Comparison of ENCODE assay signal across 8 cellular contexts in the genomic region with DNA sequence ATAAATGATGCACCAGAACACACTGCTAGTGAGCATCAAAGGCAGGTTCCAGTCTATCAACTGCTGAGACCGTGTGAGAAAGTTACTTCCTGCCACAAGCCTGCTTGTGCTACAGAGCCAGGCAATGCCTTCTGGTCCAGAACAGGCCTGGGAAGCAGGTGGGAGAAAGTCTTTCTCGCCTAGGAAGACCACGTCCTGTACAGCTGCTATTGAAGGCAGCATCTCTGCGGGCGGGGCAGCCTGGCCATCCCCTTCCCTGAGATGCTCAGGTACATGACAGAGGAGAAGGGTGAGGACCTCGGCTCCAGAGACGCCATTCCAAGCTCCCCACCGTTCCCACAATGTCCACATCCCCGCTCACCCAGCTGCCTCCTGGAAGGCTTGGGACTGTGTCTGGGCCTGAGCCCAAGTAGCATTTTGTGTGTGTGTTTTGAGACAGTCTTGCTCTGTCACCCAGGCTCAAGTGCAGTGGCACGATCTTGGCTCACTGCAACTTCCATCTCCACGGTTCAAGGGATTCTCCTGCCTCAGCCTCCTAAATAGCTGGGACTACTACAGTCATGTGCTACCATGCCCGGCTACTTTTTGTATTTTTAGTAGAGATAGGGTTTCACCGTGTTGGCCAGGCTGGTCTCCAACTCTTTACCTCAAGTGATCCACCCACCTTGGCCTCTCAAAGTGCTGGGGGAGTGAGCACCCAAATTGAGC. TPM values are rescaled to one million over a fixed set of nuclear protein-coding genes. Genes with fewer than 3 reads are reported as not detected.
DNase-seq lines count a peak whose midpoint lies in the region; ATAC-seq, FAIRE-seq and TF ChIP-seq lines count a peak whose summit lies in the region.

No MANE protein-coding gene starts in this region.

- CTCF ChIA-PET in HepG2 (lab: Yijun Ruan, JAX; ENCODE audit: low intra/inter-chr PET ratio, low total read pairs) (no interaction called here), MCF 10A (lab: Yijun Ruan, JAX) (interaction anchor here (0.7 kb wide), 2 partner anchors 10 to 31 kb away, joined by 3 read pairs; no protein-coding TSS in a partner anchor)

- no peak overlapping the region for H3K4me3 Mint-ChIP-seq in MCF 10A (ENCODE audit: unreplicated experiment)
- peak overlapping the region; percentile 62 to 85 (median 80) for H3K4me3 Mint-ChIP-seq in naive B cell

- WGBS in liver: 83% methylated on average over 13 of the region's 13 CpGs
- 87% methylated on average over 9 of the region's 13 CpGs for WGBS in HepG2 (ENCODE audit: low lambda C conversion rate)

- H3K79me2 ChIP-seq in HepG2 (ENCODE audit: insufficient read depth, low read length): peaks cover 5% of the 10 kb centered on the region

- POLR2A ChIA-PET in HepG2 (lab: Yijun Ruan, JAX) (no interaction called here), MCF 10A (lab: Yijun Ruan, JAX) (interaction anchor here (0.6 kb wide), 2 partner anchors 115 to 415 kb away, joined by 3 read pairs; no protein-coding TSS in a partner anchor)

- H3K9me3 Mint-ChIP-seq in MCF 10A (ENCODE audit: unreplicated experiment) (no peaks in the 10 kb centered on the region), naive B cell (peaks cover 0 to 4% (median 0%) of the 10 kb centered on the region in 7 donors)

- H3K9ac ChIP-seq in liver (ENCODE audit: low read depth in 1 of 2, low read length in 2 of 2) (peak overlapping the region in 1 of 2 donors; percentile 25), HepG2 (ENCODE audit: insufficient read depth, low read depth, low read length) (no peak overlapping the region)

- H3K27me3 ChIP-seq in liver (ENCODE audit: control insufficient read depth in 4 of 4, insufficient read depth in 4 of 4, low read length in 3 of 4): no peaks in the 10 kb centered on the region
- H3K27me3 ChIP-seq in HepG2 (ENCODE audit: control insufficient read depth in 1 of 2, insufficient read depth in 2 of 2, low read length in 2 of 2): no peaks in the 10 kb centered on the region; a peak in 1 of 5 replicates
- no peaks in the 10 kb centered on the region for H3K27me3 ChIP-seq in vagina

- no peak for TF ChIP-seq POLR2A in HepG2 (IDR thresholded peaks at IDR 0.05; ENCODE audit: insufficient read depth in 1 of 2, low read depth in 2 of 2, low read length in 2 of 2)
- TF ChIP-seq POLR2A in vagina (IDR thresholded peaks at IDR 0.05): no peak

- peaks cover 4% of the 10 kb centered on the region for H3K4me1 Mint-ChIP-seq in MCF 10A (ENCODE audit: insufficient read depth, unreplicated experiment)
- H3K4me1 Mint-ChIP-seq in naive B cell: peaks cover 39 to 70% (median 49%) of the 10 kb centered on the region in 3 donors

- H2AFZ ChIP-seq in HepG2 (ENCODE audit: low read length): no peak overlapping the region

- no peak for FAIRE-seq in HepG2 (lab: Jason Lieb, UNC)

- TF ChIP-seq RAD21 in liver (IDR thresholded peaks at IDR 0.05) (no peak), HepG2 (CRISPR knock-in tag; IDR thresholded peaks at IDR 0.05) (no peak)

- no peak for ATAC-seq in HepG2
- ATAC-seq in naive B cell (ENCODE audit: low read depth in 2 of 2): no peak
- no peak for ATAC-seq in GM19328 (IDR thresholded peaks at IDR 0.05; ENCODE audit: unreplicated experiment)

- no peaks in the 10 kb centered on the region; the same call in 1 of the 2 replicates for H4K20me1 ChIP-seq in HepG2 (ENCODE audit: insufficient read depth, low read length)

- intact Hi-C loops in HepG2 (cut with micrococcal nuclease; ENCODE audit: unreplicated experiment) (no loop called here), MCF 10A (cut with micrococcal nuclease) (no loop called here), vagina (cut with DNase I) (no loop called here)

- H3K27ac Mint-ChIP-seq in MCF 10A (ENCODE audit: low read depth, unreplicated experiment) (peak overlapping the region; percentile 42), naive B cell (peak overlapping the region; percentile 90 to 99 (median 98))

- peaks cover 0 to 3% (median 1%) of the 10 kb centered on the region in 4 donors for H3K9me3 ChIP-seq in liver (ENCODE audit: control insufficient read depth in 4 of 4, low read length in 3 of 4)
- no peaks in the 10 kb centered on the region for H3K9me3 ChIP-seq in HepG2 (ENCODE audit: low read length)
- no peaks in the 10 kb centered on the region for H3K9me3 ChIP-seq in vagina

- H3K4me1 ChIP-seq in liver (ENCODE audit: control insufficient read depth in 4 of 4, insufficient read depth in 4 of 4, low read length in 3 of 4) (peaks cover 6 to 15% (median 10%) of the 10 kb centered on the region in 4 donors), HepG2 (ENCODE audit: insufficient read depth, low read length) (peaks cover 15% of the 10 kb centered on the region), vagina (peaks cover 31% of the 10 kb centered on the region)

- TF ChIP-seq EP300 in HepG2 (IDR thresholded peaks at IDR 0.05; ENCODE audit: low read depth in 2 of 2, low read length in 2 of 2): no peak
- no peak for TF ChIP-seq EP300 in HepG2 (CRISPR knock-in tag; IDR thresholded peaks at IDR 0.05; ENCODE audit: borderline replicate concordance)

- in situ Hi-C loops in HepG2 (cut with HindIII; ENCODE audit: extremely low pct_ligation_motif_present, low pct_unique_long_range_greater_than_20kb): no loop called here

- H3K4me3 ChIP-seq in liver (ENCODE audit: low read depth in 1 of 3, low read length in 3 of 3) (no peak overlapping the region), HepG2 (replicated peaks in 1 of 3; ENCODE audit: insufficient read depth in 1 of 3, low read depth in 2 of 3, low read length in 3 of 3) (no peak overlapping the region), vagina (no peak overlapping the region), foreskin fibroblast (ENCODE audit: low read depth in 1 of 2, low read length in 2 of 2) (no peak overlapping the region)

- H3K27ac ChIP-seq in liver (ENCODE audit: low read depth in 1 of 2, low read length in 2 of 2): peak overlapping the region; percentile 26 to 93
- no peak overlapping the region for H3K27ac ChIP-seq in HepG2 (ENCODE audit: extremely low read length, insufficient read depth, low read length)
- peak overlapping the region; percentile 79 for H3K27ac ChIP-seq in vagina

- H3K36me3 ChIP-seq in liver (ENCODE audit: control insufficient read depth in 4 of 4, insufficient read depth in 3 of 4, low read depth in 1 of 4, low read length in 3 of 4) (peaks cover 0 to 6% (median 0%) of the 10 kb centered on the region in 4 donors), HepG2 (replicated peaks in 1 of 2; ENCODE audit: control insufficient read depth in 1 of 2, insufficient read depth in 2 of 2, low read length in 2 of 2) (peaks cover 0 to 4% of the 10 kb centered on the region in 2 experiments; a peak in 1 of 5 replicates), vagina (no peaks in the 10 kb centered on the region)

- peaks cover 19% of the 10 kb centered on the region for H3K36me3 Mint-ChIP-seq in MCF 10A (ENCODE audit: insufficient read depth, unreplicated experiment)
- H3K36me3 Mint-ChIP-seq in naive B cell: no peaks in the 10 kb centered on the region

- H3K27me3 Mint-ChIP-seq in MCF 10A (ENCODE audit: insufficient read depth, unreplicated experiment): no peaks in the 10 kb centered on the region
- H3K27me3 Mint-ChIP-seq in naive B cell: no peaks in the 10 kb centered on the region

- BruUV-seq in HepG2 (replicated peaks; lab: Mats Ljungman, UMichigan) (no TSS peak), MCF 10A (replicated peaks; lab: Mats Ljungman, UMichigan) (no TSS peak)

- TF ChIP-seq CTCF in liver (IDR thresholded peaks at IDR 0.05; ENCODE audit: low read depth, low read length, missing input control) (no peak), HepG2 (CRISPR knock-in tag; IDR thresholded peaks at IDR 0.05) (no peak), MCF 10A (IDR thresholded peaks at IDR 0.05; ENCODE audit: unreplicated experiment) (no peak), vagina (IDR thresholded peaks at IDR 0.05) (no peak), foreskin fibroblast (IDR thresholded peaks at IDR 0.05; ENCODE audit: low read depth, low read length) (no peak)

- H3K4me2 ChIP-seq in HepG2 (ENCODE audit: low read depth, low read length): no peak overlapping the region

- DNase-seq in HepG2 (ENCODE audit: low spot score) (no peak), MCF 10A (ENCODE audit: unreplicated experiment) (no peak), naive B cell (no peak), vagina (ENCODE audit: extremely low spot score in 2 of 2) (no peak), NCI-H524 (lab: John Stamatoyannopoulos, UW) (no peak), foreskin fibroblast (no peak)

RNA-seq across cellular contexts. Expression of a gene that starts 3.4 kb away (rescaled TPM):
- 1 to 10 TPM; 3.7 to 5.6 TPM for total RNA-seq in liver
- 1 to 10 TPM; 1.8 to 3.3 TPM for polyA plus RNA-seq in liver
- total RNA-seq in HepG2 (2016; rRNA removed; fragmentation: Illumina TruSeq; extraction: Trizol): 1.3 and 1.4 TPM in 2 replicates
- total RNA-seq in HepG2 (2016; cell fraction: cytosol; rRNA removed; fragmentation: Illumina TruSeq; extraction: Trizol; ENCODE audit: low read depth): 0.62 and 1.0 TPM in 2 replicates
- total RNA-seq in HepG2 (2016; cell fraction: insoluble cytoplasmic fraction; rRNA removed; fragmentation: Illumina TruSeq; extraction: Trizol): 1.2 and 1.9 TPM in 2 replicates
- 1.2 and 1.6 TPM in 2 replicates for total RNA-seq in HepG2 (2016; cell fraction: membrane; rRNA removed; fragmentation: Illumina TruSeq; extraction: Trizol)
- 2.1 and 2.3 TPM in 2 replicates for total RNA-seq in HepG2 (2016; cell fraction: nucleus; rRNA removed; fragmentation: Illumina TruSeq; extraction: Trizol)
- polyA plus RNA-seq in HepG2 (2011; rRNA removed): 0.56 and 1.1 TPM in 2 replicates
- polyA plus RNA-seq in HepG2 (2011; cell fraction: cytosol; rRNA removed): 0.14 and 0.17 TPM in 2 replicates
- polyA plus RNA-seq in HepG2 (2011; cell fraction: nucleus; rRNA removed): 5.8 and 9.2 TPM in 2 replicates
- 2.1 and 3.0 TPM in 2 replicates for polyA plus RNA-seq in HepG2 (2012)
- polyA plus RNA-seq in HepG2 (2016; cell fraction: cytosol; fragmentation: Illumina TruSeq; extraction: Trizol; ENCODE audit: low read depth): 0.23 and 0.45 TPM in 2 replicates
- 1.9 and 3.5 TPM in 2 replicates for polyA plus RNA-seq in HepG2 (2016; cell fraction: insoluble cytoplasmic fraction; fragmentation: Illumina TruSeq; extraction: Trizol; ENCODE audit: low read depth)
- 0.90 and 1.1 TPM in 2 replicates for polyA plus RNA-seq in HepG2 (2016; cell fraction: membrane; fragmentation: Illumina TruSeq; extraction: Trizol; ENCODE audit: low read depth)
- polyA plus RNA-seq in HepG2 (2016; cell fraction: nucleus; fragmentation: Illumina TruSeq; extraction: Trizol; ENCODE audit: insufficient read depth, low read depth): 8.9 and 9.5 TPM in 2 replicates
- polyA minus RNA-seq in HepG2 (2011; rRNA and poly(A)+ RNA removed; ENCODE audit: low replicate concordance): 1.2 and 1.4 TPM in 2 replicates
- 1.5 and 2.4 TPM in 2 replicates for polyA minus RNA-seq in HepG2 (2011; cell fraction: cytosol; rRNA and poly(A)+ RNA removed)
- 1.1 and 3.0 TPM in 2 replicates for polyA minus RNA-seq in HepG2 (2011; cell fraction: nucleus; rRNA and poly(A)+ RNA removed)
- 16.8 and 17.7 TPM in 2 replicates for total RNA-seq in MCF 10A (2022)
- polyA plus RNA-seq in naive B cell (ENCODE audit: low read depth in 6 of 6): 1 to 10 TPM in 3 of 6 donors, under 1 TPM in 3; 0.27 to 2.3 (median 1.1) TPM
- total RNA-seq in vagina: 9.6 TPM

RNA-seq across cellular contexts. Expression of a gene that starts 25.2 kb away (rescaled TPM):
- total RNA-seq in liver (not detected), HepG2 (2016; rRNA removed; fragmentation: Illumina TruSeq; extraction: Trizol) (not detected in 2 replicates), MCF 10A (2022) (not detected in 2 replicates), vagina (not detected)
- polyA plus RNA-seq in liver (not detected), HepG2 (2011; rRNA removed) (not detected in 2 replicates), naive B cell (ENCODE audit: low read depth in 6 of 6) (not detected)
- total RNA-seq in HepG2 (2016; cell fraction: cytosol; rRNA removed; fragmentation: Illumina TruSeq; extraction: Trizol; ENCODE audit: low read depth): not detected in 2 replicates
- not detected in 2 replicates for total RNA-seq in HepG2 (2016; cell fraction: insoluble cytoplasmic fraction; rRNA removed; fragmentation: Illumina TruSeq; extraction: Trizol)
- not detected in 2 replicates for total RNA-seq in HepG2 (2016; cell fraction: membrane; rRNA removed; fragmentation: Illumina TruSeq; extraction: Trizol)
- not detected in 2 replicates for total RNA-seq in HepG2 (2016; cell fraction: nucleus; rRNA removed; fragmentation: Illumina TruSeq; extraction: Trizol)
- not detected in 2 replicates for polyA plus RNA-seq in HepG2 (2011; cell fraction: cytosol; rRNA removed)
- not detected in 2 replicates for polyA plus RNA-seq in HepG2 (2011; cell fraction: nucleus; rRNA removed)
- not detected in 2 replicates for polyA plus RNA-seq in HepG2 (2012)
- polyA plus RNA-seq in HepG2 (2016; cell fraction: cytosol; fragmentation: Illumina TruSeq; extraction: Trizol; ENCODE audit: low read depth): not detected in 2 replicates
- polyA plus RNA-seq in HepG2 (2016; cell fraction: insoluble cytoplasmic fraction; fragmentation: Illumina TruSeq; extraction: Trizol; ENCODE audit: low read depth): not detected in 2 replicates
- not detected in 2 replicates for polyA plus RNA-seq in HepG2 (2016; cell fraction: membrane; fragmentation: Illumina TruSeq; extraction: Trizol; ENCODE audit: low read depth)
- polyA plus RNA-seq in HepG2 (2016; cell fraction: nucleus; fragmentation: Illumina TruSeq; extraction: Trizol; ENCODE audit: insufficient read depth, low read depth): not detected in 2 replicates
- not detected in 2 replicates for polyA minus RNA-seq in HepG2 (2011; rRNA and poly(A)+ RNA removed; ENCODE audit: low replicate concordance)
- polyA minus RNA-seq in HepG2 (2011; cell fraction: cytosol; rRNA and poly(A)+ RNA removed): not detected in 2 replicates
- polyA minus RNA-seq in HepG2 (2011; cell fraction: nucleus; rRNA and poly(A)+ RNA removed): not detected in 2 replicates

RNA-seq across cellular contexts. Expression of a gene that starts 28.8 kb away (rescaled TPM):
- total RNA-seq in liver: 1 to 10 TPM; 1.9 to 2.8 TPM
- polyA plus RNA-seq in liver: 1 to 10 TPM; 1.0 to 1.2 TPM
- total RNA-seq in HepG2 (2016; rRNA removed; fragmentation: Illumina TruSeq; extraction: Trizol): 3.4 and 8.1 TPM in 2 replicates
- total RNA-seq in HepG2 (2016; cell fraction: cytosol; rRNA removed; fragmentation: Illumina TruSeq; extraction: Trizol; ENCODE audit: low read depth): 1.0 and 1.4 TPM in 2 replicates
- 3.0 and 8.3 TPM in 2 replicates for total RNA-seq in HepG2 (2016; cell fraction: insoluble cytoplasmic fraction; rRNA removed; fragmentation: Illumina TruSeq; extraction: Trizol)
- 2.5 and 2.7 TPM in 2 replicates for total RNA-seq in HepG2 (2016; cell fraction: membrane; rRNA removed; fragmentation: Illumina TruSeq; extraction: Trizol)
- total RNA-seq in HepG2 (2016; cell fraction: nucleus; rRNA removed; fragmentation: Illumina TruSeq; extraction: Trizol): 6.3 and 7.8 TPM in 2 replicates
- 3.5 and 5.4 TPM in 2 replicates for polyA plus RNA-seq in HepG2 (2011; rRNA removed)
- 3.1 and 3.5 TPM in 2 replicates for polyA plus RNA-seq in HepG2 (2011; cell fraction: cytosol; rRNA removed)
- 2.7 and 3.5 TPM in 2 replicates for polyA plus RNA-seq in HepG2 (2011; cell fraction: nucleus; rRNA removed)
- polyA plus RNA-seq in HepG2 (2012): 1.8 and 3.6 TPM in 2 replicates
- 0.75 and 0.87 TPM in 2 replicates for polyA plus RNA-seq in HepG2 (2016; cell fraction: cytosol; fragmentation: Illumina TruSeq; extraction: Trizol; ENCODE audit: low read depth)
- polyA plus RNA-seq in HepG2 (2016; cell fraction: insoluble cytoplasmic fraction; fragmentation: Illumina TruSeq; extraction: Trizol; ENCODE audit: low read depth): 2.7 and 3.1 TPM in 2 replicates
- 1.7 and 2.1 TPM in 2 replicates for polyA plus RNA-seq in HepG2 (2016; cell fraction: membrane; fragmentation: Illumina TruSeq; extraction: Trizol; ENCODE audit: low read depth)
- polyA plus RNA-seq in HepG2 (2016; cell fraction: nucleus; fragmentation: Illumina TruSeq; extraction: Trizol; ENCODE audit: insufficient read depth, low read depth): 10.9 and 11.1 TPM in 2 replicates
- 5.4 and 21.7 TPM in 2 replicates for polyA minus RNA-seq in HepG2 (2011; rRNA and poly(A)+ RNA removed; ENCODE audit: low replicate concordance)
- 1.9 and 2.9 TPM in 2 replicates for polyA minus RNA-seq in HepG2 (2011; cell fraction: cytosol; rRNA and poly(A)+ RNA removed)
- polyA minus RNA-seq in HepG2 (2011; cell fraction: nucleus; rRNA and poly(A)+ RNA removed): 1.1 and 1.3 TPM in 2 replicates
- total RNA-seq in MCF 10A (2022): 1.7 and 2.7 TPM in 2 replicates
- 10 to 100 TPM; 38.5 to 55.6 (median 48.2) TPM for polyA plus RNA-seq in naive B cell (ENCODE audit: low read depth in 6 of 6)
- 1.5 TPM for total RNA-seq in vagina

RNA-seq across cellular contexts. Expression of a gene that starts 50.4 kb away (rescaled TPM):
- total RNA-seq in liver (10 to 100 TPM in 1 of 2 donors, 1 to 10 TPM in 1; 3.8 to 10.4 TPM), HepG2 (2016; rRNA removed; fragmentation: Illumina TruSeq; extraction: Trizol) (8.5 and 14.0 TPM in 2 replicates), MCF 10A (2022) (17.6 and 19.3 TPM in 2 replicates), vagina (20.6 TPM)
- polyA plus RNA-seq in liver (1 to 10 TPM; 2.6 to 7.3 TPM), HepG2 (2011; rRNA removed) (13.5 and 13.6 TPM in 2 replicates), naive B cell (ENCODE audit: low read depth in 6 of 6) (1 to 10 TPM; 3.3 to 8.5 (median 5.4) TPM)
- total RNA-seq in HepG2 (2016; cell fraction: cytosol; rRNA removed; fragmentation: Illumina TruSeq; extraction: Trizol; ENCODE audit: low read depth): 11.3 and 12.1 TPM in 2 replicates
- 7.3 and 14.2 TPM in 2 replicates for total RNA-seq in HepG2 (2016; cell fraction: insoluble cytoplasmic fraction; rRNA removed; fragmentation: Illumina TruSeq; extraction: Trizol)
- total RNA-seq in HepG2 (2016; cell fraction: membrane; rRNA removed; fragmentation: Illumina TruSeq; extraction: Trizol): 13.3 and 15.4 TPM in 2 replicates
- total RNA-seq in HepG2 (2016; cell fraction: nucleus; rRNA removed; fragmentation: Illumina TruSeq; extraction: Trizol): 12.9 and 17.6 TPM in 2 replicates
- polyA plus RNA-seq in HepG2 (2011; cell fraction: cytosol; rRNA removed): 5.9 and 10.2 TPM in 2 replicates
- 69.0 and 111 TPM in 2 replicates for polyA plus RNA-seq in HepG2 (2011; cell fraction: nucleus; rRNA removed)
- 9.5 and 10.5 TPM in 2 replicates for polyA plus RNA-seq in HepG2 (2012)
- 8.3 and 9.9 TPM in 2 replicates for polyA plus RNA-seq in HepG2 (2016; cell fraction: cytosol; fragmentation: Illumina TruSeq; extraction: Trizol; ENCODE audit: low read depth)
- 15.3 and 20.8 TPM in 2 replicates for polyA plus RNA-seq in HepG2 (2016; cell fraction: insoluble cytoplasmic fraction; fragmentation: Illumina TruSeq; extraction: Trizol; ENCODE audit: low read depth)
- 8.6 TPM in 2 replicates for polyA plus RNA-seq in HepG2 (2016; cell fraction: membrane; fragmentation: Illumina TruSeq; extraction: Trizol; ENCODE audit: low read depth)
- polyA plus RNA-seq in HepG2 (2016; cell fraction: nucleus; fragmentation: Illumina TruSeq; extraction: Trizol; ENCODE audit: insufficient read depth, low read depth): 52.7 and 54.2 TPM in 2 replicates
- polyA minus RNA-seq in HepG2 (2011; rRNA and poly(A)+ RNA removed; ENCODE audit: low replicate concordance): 18.8 and 26.1 TPM in 2 replicates
- 6.5 and 8.8 TPM in 2 replicates for polyA minus RNA-seq in HepG2 (2011; cell fraction: cytosol; rRNA and poly(A)+ RNA removed)
- 12.1 and 15.6 TPM in 2 replicates for polyA minus RNA-seq in HepG2 (2011; cell fraction: nucleus; rRNA and poly(A)+ RNA removed)

RNA-seq across cellular contexts. Expression of a gene that starts 59.2 kb away (rescaled TPM):
- total RNA-seq in liver (1 to 10 TPM; 1.4 to 6.6 TPM), HepG2 (2016; rRNA removed; fragmentation: Illumina TruSeq; extraction: Trizol) (2.4 and 2.5 TPM in 2 replicates), MCF 10A (2022) (not detected in 2 replicates), vagina (0.98 TPM)
- polyA plus RNA-seq in liver (10 to 100 TPM in 1 of 2 donors, 1 to 10 TPM in 1; 5.3 to 17.9 TPM), HepG2 (2011; rRNA removed) (0.79 and 1.0 TPM in 2 replicates), naive B cell (ENCODE audit: low read depth in 6 of 6) (not detected)
- 0.20 and 0.26 TPM in 2 replicates for total RNA-seq in HepG2 (2016; cell fraction: cytosol; rRNA removed; fragmentation: Illumina TruSeq; extraction: Trizol; ENCODE audit: low read depth)
- total RNA-seq in HepG2 (2016; cell fraction: insoluble cytoplasmic fraction; rRNA removed; fragmentation: Illumina TruSeq; extraction: Trizol): 1.6 and 3.8 TPM in 2 replicates
- 0.87 and 1.2 TPM in 2 replicates for total RNA-seq in HepG2 (2016; cell fraction: membrane; rRNA removed; fragmentation: Illumina TruSeq; extraction: Trizol)
- 1.1 and 2.3 TPM in 2 replicates for total RNA-seq in HepG2 (2016; cell fraction: nucleus; rRNA removed; fragmentation: Illumina TruSeq; extraction: Trizol)
- polyA plus RNA-seq in HepG2 (2011; cell fraction: cytosol; rRNA removed): 0.29 and 0.46 TPM in 2 replicates
- polyA plus RNA-seq in HepG2 (2011; cell fraction: nucleus; rRNA removed): 2.5 and 3.9 TPM in 2 replicates
- 2.2 and 2.4 TPM in 2 replicates for polyA plus RNA-seq in HepG2 (2012)
- 0.37 and 0.50 TPM in 2 replicates for polyA plus RNA-seq in HepG2 (2016; cell fraction: cytosol; fragmentation: Illumina TruSeq; extraction: Trizol; ENCODE audit: low read depth)
- 4.3 and 4.7 TPM in 2 replicates for polyA plus RNA-seq in HepG2 (2016; cell fraction: insoluble cytoplasmic fraction; fragmentation: Illumina TruSeq; extraction: Trizol; ENCODE audit: low read depth)
- 0.80 and 1.7 TPM in 2 replicates for polyA plus RNA-seq in HepG2 (2016; cell fraction: membrane; fragmentation: Illumina TruSeq; extraction: Trizol; ENCODE audit: low read depth)
- 10.3 and 11.9 TPM in 2 replicates for polyA plus RNA-seq in HepG2 (2016; cell fraction: nucleus; fragmentation: Illumina TruSeq; extraction: Trizol; ENCODE audit: insufficient read depth, low read depth)
- 0.62 TPM in 1 of 2 replicates, not detected in the other for polyA minus RNA-seq in HepG2 (2011; rRNA and poly(A)+ RNA removed; ENCODE audit: low replicate concordance)
- polyA minus RNA-seq in HepG2 (2011; cell fraction: cytosol; rRNA and poly(A)+ RNA removed): not detected in 2 replicates
- polyA minus RNA-seq in HepG2 (2011; cell fraction: nucleus; rRNA and poly(A)+ RNA removed): 0.25 and 0.39 TPM in 2 replicates
